In the genomic region with DNA sequence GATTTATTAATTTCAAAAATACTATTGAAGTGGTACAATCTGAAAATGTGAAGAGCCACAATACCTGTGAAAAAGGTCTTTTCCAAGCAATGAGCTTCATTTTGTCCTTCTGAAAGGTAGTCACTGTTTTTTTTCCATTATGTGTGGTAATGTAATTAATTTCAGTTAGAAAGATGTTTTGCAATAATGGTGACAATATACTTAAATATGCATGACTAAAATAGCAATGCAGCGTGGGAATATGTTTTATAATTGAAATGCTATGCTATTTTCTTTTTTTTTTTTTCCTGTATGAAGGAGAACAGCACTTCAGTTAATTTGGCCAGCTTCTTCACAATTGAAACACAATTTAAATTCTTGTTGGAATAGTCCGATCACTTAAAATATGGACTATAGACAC, we compare ENCODE assay signal across 29 cellular contexts. TPM values are rescaled to one million over a fixed set of nuclear protein-coding genes. Genes with fewer than 3 reads are reported as not detected.
A peak's percentile ranks its signal among the peaks of the same experiment; 100 is the strongest.
DNase-seq lines count a peak whose midpoint lies in the region; ATAC-seq, FAIRE-seq and TF ChIP-seq lines count a peak whose summit lies in the region.
"Had no signal": no experiment of that assay in that cellular context is flagged by ENCODE, and none has a peak within 500 bp of the region (broad histone marks: within the 10 kb centered on the region; RNA-seq: fewer than 3 reads in every experiment).

No MANE protein-coding gene starts in this region.

- TF ChIP-seq POLR2A in heart left ventricle (IDR thresholded peaks at IDR 0.05), result no peak

- H3K4me3 ChIP-seq in bronchial epithelial cell (ENCODE audit: low read depth, low read length) (no peak overlapping the region), foreskin fibroblast (ENCODE audit: low read depth in 1 of 2, low read length in 2 of 2) (no peak overlapping the region), heart left ventricle (no peak overlapping the region)
- H3K4me3 ChIP-seq: colonic mucosa, hepatocyte, left ventricle myocardium inferior, pancreas had no signal

- ATAC-seq in heart left ventricle, result no peak
- no peak for ATAC-seq in HG02870 (IDR thresholded peaks at IDR 0.05; ENCODE audit: unreplicated experiment)
- ATAC-seq: foreskin keratinocyte, natural killer cell, pancreas had no signal

- no peak for TF ChIP-seq CTCF in bronchial epithelial cell (IDR thresholded peaks at IDR 0.05; ENCODE audit: insufficient read depth, low read length, severe bottlenecking)
- no peak for TF ChIP-seq CTCF in foreskin fibroblast (IDR thresholded peaks at IDR 0.05; ENCODE audit: low read depth, low read length)
- no peak for TF ChIP-seq CTCF in CD14-positive monocyte (IDR thresholded peaks at IDR 0.05)
- TF ChIP-seq CTCF in heart left ventricle (IDR thresholded peaks at IDR 0.05), result no peak

- DNase-seq in AG08395 (ENCODE audit: low spot score) (peak; percentile 68), GM04504 (ENCODE audit: low read depth) (peak; percentile 32), bronchial epithelial cell (ENCODE audit: low read depth) (peak; percentile 85), foreskin fibroblast (peak; percentile 20 to 62), CD14-positive monocyte (ENCODE audit: low spot score) (no peak), heart left ventricle (no peak)
- no peak for DNase-seq in NK-92 treated with Interleukin-12 subunit alpha and Interleukin-12 subunit beta, amount 100 ng/mL, for 24 hours (lab: John Stamatoyannopoulos, UW)
- DNase-seq: activated CD4-positive, alpha-beta T cell treated with anti-CD3 and anti-CD28 coated beads for 4 hours; colonic mucosa; DMS53; foreskin keratinocyte; immature natural killer cell; left ventricle myocardium inferior; midbrain; natural killer cell; NCI-H187 treated with DMSO at 0.1 percent for 48 hours; NCI-H226; pancreas; right cardiac atrium; SIG-M5; T-helper 1 cell had no signal

- no peak overlapping the region for H3K27ac ChIP-seq in heart left ventricle
- H3K27ac ChIP-seq: colonic mucosa, foreskin keratinocyte, hepatocyte, KMS-11, left ventricle myocardium inferior, pancreas had no signal

- peaks cover 0 to 6% (median 1%) of the 10 kb centered on the region in 7 donors for H3K9me3 Mint-ChIP-seq in CD14-positive monocyte
- H3K9me3 Mint-ChIP-seq: activated naive CD4-positive, alpha-beta T cell treated with anti-CD3 and anti-CD28 coated beads, Interleukin-2, amount 50 U/mL, for 24 hours; natural killer cell had no signal

- H3K27me3 Mint-ChIP-seq in CD14-positive monocyte (ENCODE audit: low read depth in 3 of 3), result peaks cover 0 to 2% (median 0%) of the 10 kb centered on the region in 3 donors
- H3K27me3 Mint-ChIP-seq: type B pancreatic cell had no signal

- H3K4me3 Mint-ChIP-seq in CD14-positive monocyte, result no peak overlapping the region
- H3K4me3 Mint-ChIP-seq: activated naive CD4-positive, alpha-beta T cell treated with anti-CD3 and anti-CD28 coated beads, Interleukin-2, amount 50 U/mL, for 24 hours; activated T-helper 1 cell treated with anti-CD3 and anti-CD28 coated beads, Interleukin-12 subunit alpha, Interleukin-12 subunit beta, Interleukin-2, Interleukin-4 antibody, amounts not matched to agents 30 ng/mL and 10 ng/mL and 1 ng/mL, durations not matched to agents 14 hours and 24 hours and 36 hours; immature natural killer cell; natural killer cell; type B pancreatic cell had no signal

- WGBS in heart left ventricle, 4 donors, result 80 to 88% (median 86%) methylated on average over 2 of the region's 2 CpGs

- peaks cover 0 to 10% (median 2%) of the 10 kb centered on the region in 12 donors for H3K4me1 ChIP-seq in heart left ventricle
- H3K4me1 ChIP-seq: colonic mucosa, foreskin keratinocyte, pancreas had no signal

- H3K36me3 Mint-ChIP-seq in CD14-positive monocyte, result no peaks in the 10 kb centered on the region
- H3K36me3 Mint-ChIP-seq: activated naive CD4-positive, alpha-beta T cell treated with anti-CD3 and anti-CD28 coated beads, Interleukin-2, amount 50 U/mL, for 24 hours; immature natural killer cell; natural killer cell had no signal

- H3K4me1 Mint-ChIP-seq in CD14-positive monocyte, result no peaks in the 10 kb centered on the region
- H3K4me1 Mint-ChIP-seq: activated naive CD4-positive, alpha-beta T cell treated with anti-CD3 and anti-CD28 coated beads, Interleukin-2, amount 50 U/mL, for 24 hours; immature natural killer cell; natural killer cell had no signal

- H3K27ac Mint-ChIP-seq in CD14-positive monocyte, result no peak overlapping the region
- H3K27ac Mint-ChIP-seq: activated naive CD4-positive, alpha-beta T cell treated with anti-CD3 and anti-CD28 coated beads, Interleukin-2, amount 50 U/mL, for 24 hours; activated T-helper 1 cell treated with anti-CD3 and anti-CD28 coated beads, Interleukin-12 subunit alpha, Interleukin-12 subunit beta, Interleukin-2, Interleukin-4 antibody, amounts not matched to agents 30 ng/mL and 10 ng/mL and 1 ng/mL, durations not matched to agents 14 hours and 24 hours and 36 hours; immature natural killer cell; natural killer cell; type B pancreatic cell had no signal

- H3K27me3 ChIP-seq in bronchial epithelial cell (ENCODE audit: control insufficient read depth, insufficient read depth, low read length) (no peaks in the 10 kb centered on the region), heart left ventricle (no peaks in the 10 kb centered on the region)
- H3K27me3 ChIP-seq: colonic mucosa, foreskin keratinocyte, hepatocyte, pancreas had no signal

- H3K36me3 ChIP-seq in bronchial epithelial cell (ENCODE audit: control insufficient read depth, insufficient read depth, low read length), result no peaks in the 10 kb centered on the region
- H3K36me3 ChIP-seq in heart left ventricle, result peaks cover 0 to 5% (median 0%) of the 10 kb centered on the region in 9 donors
- H3K36me3 ChIP-seq: colonic mucosa, left ventricle myocardium inferior, pancreas had no signal

- H3K9me3 ChIP-seq in heart left ventricle, result peaks cover 0 to 10% (median 0%) of the 10 kb centered on the region in 12 donors
- H3K9me3 ChIP-seq: colonic mucosa, pancreas had no signal

- intact Hi-C loops in CD14-positive monocyte (cut with micrococcal nuclease) (no loop called here), heart left ventricle (cut with DNase I) (no loop called here)

- FAIRE-seq in bronchial epithelial cell (lab: Jason Lieb, UNC), result no peak
- FAIRE-seq: GM12892, pancreas had no signal

RNA-seq across cellular contexts. Expression of a gene that starts 41.9 kb away (rescaled TPM):
- total RNA-seq in bronchial epithelial cell (1.2 and 17.1 TPM in 2 replicates), heart left ventricle (100 to 1,000 TPM in 3 of 9 donors, 10 to 100 TPM in 5, 1 to 10 TPM in 1; 8.8 to 127 (median 34.9) TPM)
- polyA plus RNA-seq in CD14-positive monocyte (not detected), heart left ventricle (10 to 100 TPM in 1 of 2 donors, 1 to 10 TPM in 1; 9.8 to 20.5 TPM)
- total RNA-seq: activated T-helper 1 cell treated with anti-CD3 and anti-CD28 coated beads, Interleukin-12 subunit alpha, Interleukin-12 subunit beta, Interleukin-2, Interleukin-4 antibody, amounts not matched to agents 30 ng/mL and 10 ng/mL and 1 ng/mL, durations not matched to agents 14 hours and 24 hours and 36 hours; foreskin keratinocyte; HT-29 had no signal
- polyA plus RNA-seq: foreskin keratinocyte had no signal

Comparison
In these comparisons a context has a peak if more than half of its experiments do, and no peak if none do; other contexts are left out.
1. DNase-seq: peak in AG08395 (single experiment), GM04504 (single experiment), bronchial epithelial cell (single experiment) and foreskin fibroblast (2 of 2); none in CD14-positive monocyte (single experiment), heart left ventricle (0 of 5) and NK-92 treated with Interleukin-12 subunit alpha and Interleukin-12 subunit beta, amount 100 ng/mL, for 24 hours (single experiment).